In genomic region chr17:15886221-15886620, GRCh38 we compare ENCODE assay signal across 24 cellular contexts. TPM values are rescaled to one million over a fixed set of nuclear protein-coding genes. Genes with fewer than 3 reads are reported as not detected.
DNase-seq lines count a peak whose midpoint lies in the region; ATAC-seq and TF ChIP-seq lines count a peak whose summit lies in the region.
"Had no signal": no experiment of that assay in that cellular context is flagged by ENCODE, and none has a peak within 500 bp of the region (broad histone marks: within the 10 kb centered on the region; RNA-seq: fewer than 3 reads in every experiment).

No MANE protein-coding gene starts in this region.

- CTCF ChIA-PET in activated CD4-positive, alpha-beta T cell treated with anti-CD3 and anti-CD28 coated beads, Interleukin-2, amount 10 ng/mL, durations not matched to agents 7 days and 5 days (lab: Charles Lee) = interaction anchor here (0.6 kb wide), 1 partner anchor 646 kb away, joined by 3 read pairs; no protein-coding TSS in a partner anchor

- no peak overlapping the region for H3K4me3 Mint-ChIP-seq in activated CD4-positive, alpha-beta T cell treated with anti-CD3 and anti-CD28 coated beads, Interleukin-2, amount 10 ng/mL, durations not matched to agents 7 days and 5 days
- peak overlapping the region; percentile 25 for H3K4me3 Mint-ChIP-seq in activated naive CD8-positive, alpha-beta T cell treated with anti-CD3 and anti-CD28 coated beads, Interleukin-2, amount 10 ng/mL, durations not matched to agents 7 days and 5 days
- H3K4me3 Mint-ChIP-seq in natural killer cell treated with Interleukin-12 subunit alpha and Interleukin-12 subunit beta and Interleukin-15 and Interleukin-18, amount 100 ng/mL, for 72 hours = peak overlapping the region; percentile 48
- H3K4me3 Mint-ChIP-seq: activated naive CD4-positive, alpha-beta T cell treated with anti-CD3 and anti-CD28 coated beads for 36 hours; stimulated activated memory B cell treated with anti-CD40 and anti-IgM and Interleukin-4, amounts not matched to agents 10 μg/mL and 1 μg/mL and 100 μg/mL, for 72 hours had no signal

- peaks cover 3% of the 10 kb centered on the region for H3K27me3 Mint-ChIP-seq in activated CD4-positive, alpha-beta T cell treated with anti-CD3 and anti-CD28 coated beads, Interleukin-2, amount 10 ng/mL, durations not matched to agents 7 days and 5 days
- H3K27me3 Mint-ChIP-seq in activated naive CD8-positive, alpha-beta T cell treated with anti-CD3 and anti-CD28 coated beads, Interleukin-2, amount 10 ng/mL, durations not matched to agents 7 days and 5 days = no peaks in the 10 kb centered on the region
- H3K27me3 Mint-ChIP-seq in natural killer cell treated with Interleukin-12 subunit alpha and Interleukin-12 subunit beta and Interleukin-15 and Interleukin-18, amount 100 ng/mL, for 72 hours = no peaks in the 10 kb centered on the region
- H3K27me3 Mint-ChIP-seq: CD4-positive, alpha-beta memory T cell; T-cell had no signal

- no peaks in the 10 kb centered on the region for H3K9me3 Mint-ChIP-seq in activated CD4-positive, alpha-beta T cell treated with anti-CD3 and anti-CD28 coated beads, Interleukin-2, amount 10 ng/mL, durations not matched to agents 7 days and 5 days
- H3K9me3 Mint-ChIP-seq in activated naive CD8-positive, alpha-beta T cell treated with anti-CD3 and anti-CD28 coated beads, Interleukin-2, amount 10 ng/mL, durations not matched to agents 7 days and 5 days = no peaks in the 10 kb centered on the region
- H3K9me3 Mint-ChIP-seq in natural killer cell treated with Interleukin-12 subunit alpha and Interleukin-12 subunit beta and Interleukin-15 and Interleukin-18, amount 100 ng/mL, for 72 hours = no peaks in the 10 kb centered on the region
- H3K9me3 Mint-ChIP-seq: activated naive CD4-positive, alpha-beta T cell treated with anti-CD3 and anti-CD28 coated beads for 36 hours; stimulated activated memory B cell treated with anti-CD40 and anti-IgM and Interleukin-4, amounts not matched to agents 10 μg/mL and 1 μg/mL and 100 μg/mL, for 72 hours; T-cell had no signal

- H3K27ac Mint-ChIP-seq in activated CD4-positive, alpha-beta T cell treated with anti-CD3 and anti-CD28 coated beads, Interleukin-2, amount 10 ng/mL, durations not matched to agents 7 days and 5 days = peak overlapping the region; percentile 87
- peak overlapping the region; percentile 88 for H3K27ac Mint-ChIP-seq in activated naive CD8-positive, alpha-beta T cell treated with anti-CD3 and anti-CD28 coated beads, Interleukin-2, amount 10 ng/mL, durations not matched to agents 7 days and 5 days
- H3K27ac Mint-ChIP-seq in natural killer cell treated with Interleukin-12 subunit alpha and Interleukin-12 subunit beta and Interleukin-15 and Interleukin-18, amount 100 ng/mL, for 72 hours = peak overlapping the region in 1 of 2 donors; percentile 10
- H3K27ac Mint-ChIP-seq: activated naive CD4-positive, alpha-beta T cell treated with anti-CD3 and anti-CD28 coated beads for 36 hours; stimulated activated memory B cell treated with anti-CD40 and anti-IgM and Interleukin-4, amounts not matched to agents 10 μg/mL and 1 μg/mL and 100 μg/mL, for 72 hours had no signal

- no peaks in the 10 kb centered on the region for H4K20me1 ChIP-seq in Loucy (ENCODE audit: insufficient read depth, low read length, poor library complexity, severe bottlenecking)

- ATAC-seq in activated naive CD8-positive, alpha-beta T cell treated with anti-CD3 and anti-CD28 coated beads, Interleukin-2, amount 10 ng/mL, durations not matched to agents 7 days and 5 days (ENCODE audit: low read depth) = no peak
- no peak for ATAC-seq in natural killer cell treated with Interleukin-12 subunit alpha and Interleukin-12 subunit beta and Interleukin-15 and Interleukin-18, amount 100 ng/mL, for 72 hours
- ATAC-seq in GM18861 (IDR thresholded peaks at IDR 0.05; ENCODE audit: unreplicated experiment) = no peak
- no peak for ATAC-seq in GM18502 (IDR thresholded peaks at IDR 0.05; ENCODE audit: poor library complexity, unreplicated experiment)
- ATAC-seq: A549; mucosa of descending colon; stimulated activated memory B cell treated with anti-CD40 and anti-IgM and Interleukin-4, amounts not matched to agents 10 μg/mL and 1 μg/mL and 100 μg/mL, for 72 hours had no signal

- H3K4me1 Mint-ChIP-seq in activated CD4-positive, alpha-beta T cell treated with anti-CD3 and anti-CD28 coated beads, Interleukin-2, amount 10 ng/mL, durations not matched to agents 7 days and 5 days = peaks cover 20% of the 10 kb centered on the region
- peaks cover 22% of the 10 kb centered on the region for H3K4me1 Mint-ChIP-seq in activated naive CD8-positive, alpha-beta T cell treated with anti-CD3 and anti-CD28 coated beads, Interleukin-2, amount 10 ng/mL, durations not matched to agents 7 days and 5 days
- H3K4me1 Mint-ChIP-seq in natural killer cell treated with Interleukin-12 subunit alpha and Interleukin-12 subunit beta and Interleukin-15 and Interleukin-18, amount 100 ng/mL, for 72 hours (ENCODE audit: low read depth in 2 of 2) = peaks cover 14 to 19% of the 10 kb centered on the region in 2 donors

- H3K4me2 ChIP-seq in Loucy (ENCODE audit: low read depth, low read length, poor library complexity, severe bottlenecking) = no peak overlapping the region
- H3K4me2 ChIP-seq: A549 had no signal

- H3K4me1 ChIP-seq in Loucy (ENCODE audit: insufficient read depth, low read length, poor library complexity, severe bottlenecking) = peaks cover 6% of the 10 kb centered on the region
- H3K4me1 ChIP-seq: breast epithelium, suprapubic skin had no signal

- H3K9me2 ChIP-seq in Loucy (replicated peaks; ENCODE audit: low read depth, low read length) = no peaks in the 10 kb centered on the region

- H3K79me2 ChIP-seq in Loucy (ENCODE audit: insufficient read depth, low read length) = no peaks in the 10 kb centered on the region

- H3K9me3 ChIP-seq in Loucy (ENCODE audit: insufficient read depth, low read depth, low read length) = no peaks in the 10 kb centered on the region
- H3K9me3 ChIP-seq: A549, breast epithelium, mucosa of descending colon, ovary, suprapubic skin, upper lobe of left lung had no signal

- H3F3A ChIP-seq in Loucy (ENCODE audit: low read depth) = no peaks in the 10 kb centered on the region

- H3K9ac ChIP-seq in Loucy (ENCODE audit: low read depth, low read length, poor library complexity, severe bottlenecking) = no peak overlapping the region

- no peaks in the 10 kb centered on the region for H3K36me3 ChIP-seq in Loucy (ENCODE audit: insufficient read depth, low read length)
- H3K36me3 ChIP-seq: breast epithelium, ovary, suprapubic skin, upper lobe of left lung had no signal

- H3K36me3 Mint-ChIP-seq in activated CD4-positive, alpha-beta T cell treated with anti-CD3 and anti-CD28 coated beads, Interleukin-2, amount 10 ng/mL, durations not matched to agents 7 days and 5 days (ENCODE audit: low read depth) = no peaks in the 10 kb centered on the region
- peaks cover 1% of the 10 kb centered on the region for H3K36me3 Mint-ChIP-seq in activated naive CD8-positive, alpha-beta T cell treated with anti-CD3 and anti-CD28 coated beads, Interleukin-2, amount 10 ng/mL, durations not matched to agents 7 days and 5 days
- no peaks in the 10 kb centered on the region for H3K36me3 Mint-ChIP-seq in natural killer cell treated with Interleukin-12 subunit alpha and Interleukin-12 subunit beta and Interleukin-15 and Interleukin-18, amount 100 ng/mL, for 72 hours
- H3K36me3 Mint-ChIP-seq: CD4-positive, alpha-beta memory T cell; stimulated activated memory B cell treated with anti-CD40 and anti-IgM and Interleukin-4, amounts not matched to agents 10 μg/mL and 1 μg/mL and 100 μg/mL, for 72 hours; T-cell had no signal

- no peak for TF ChIP-seq CTCF in Loucy (conservative IDR thresholded peaks at IDR 0.05; ENCODE audit: low read length)

- H2AFZ ChIP-seq in Loucy (ENCODE audit: low read length) = 0 out of 2 replicates have a peak overlapping the region, but pooled peaks have one; percentile 12

- POLR2A ChIA-PET in activated CD4-positive, alpha-beta T cell treated with anti-CD3 and anti-CD28 coated beads, Interleukin-2, amount 10 ng/mL, durations not matched to agents 7 days and 5 days (lab: Charles Lee) = no interaction called here
- POLR2A ChIA-PET in activated naive CD8-positive, alpha-beta T cell treated with anti-CD3 and anti-CD28 coated beads, Interleukin-2, amount 10 ng/mL, durations not matched to agents 7 days and 5 days (lab: Charles Lee) = no interaction called here

- no peaks in the 10 kb centered on the region for H3K27me3 ChIP-seq in Loucy (ENCODE audit: insufficient read depth, low read length, poor library complexity, severe bottlenecking)
- H3K27me3 ChIP-seq: breast epithelium, ovary, suprapubic skin, upper lobe of left lung had no signal

- H3K4me3 ChIP-seq in Loucy (ENCODE audit: low read length, poor library complexity, severe bottlenecking) = no peak overlapping the region
- H3K4me3 ChIP-seq: A549, breast epithelium, mucosa of descending colon, ovary, suprapubic skin, upper lobe of left lung had no signal

- no peak for DNase-seq in activated CD4-positive, alpha-beta T cell treated with anti-CD3 and anti-CD28 coated beads, Interleukin-2, amount 10 ng/mL, durations not matched to agents 7 days and 5 days
- DNase-seq in activated CD4-positive, alpha-beta T cell treated with anti-CD3 and anti-CD28 coated beads for 4 hours = no peak
- no peak for DNase-seq in activated naive CD8-positive, alpha-beta T cell treated with anti-CD3 and anti-CD28 coated beads, Interleukin-2, amount 10 ng/mL, durations not matched to agents 7 days and 5 days
- DNase-seq in natural killer cell treated with Interleukin-12 subunit alpha and Interleukin-12 subunit beta and Interleukin-15 and Interleukin-18, amount 100 ng/mL, for 72 hours (ENCODE audit: low spot score) = no peak
- DNase-seq in NCI-H1694 (lab: John Stamatoyannopoulos, UW) = no peak
- DNase-seq: activated CD4-positive, alpha-beta T cell treated with anti-CD3 and anti-CD28 coated beads for 1 hour; CD4-positive, alpha-beta memory T cell; foreskin melanocyte; GOT3; kidney glomerular epithelial cell; mucosa of descending colon; NCI-H1694 treated with DMSO at 0.1 percent for 48 hours; NCI-H82; ovary had no signal

RNA-seq across cellular contexts. Expression of gene ADORA2B, which starts 58.7 kb away (rescaled TPM):
- total RNA-seq in activated CD4-positive, alpha-beta T cell treated with anti-CD3 and anti-CD28 coated beads, Interleukin-2, amount 10 ng/mL, durations not matched to agents 7 days and 5 days = under 1 TPM; 0.25 to 0.29 TPM
- 1 to 10 TPM; 4.1 to 4.2 TPM for total RNA-seq in activated naive CD8-positive, alpha-beta T cell treated with anti-CD3 and anti-CD28 coated beads, Interleukin-2, amount 10 ng/mL, durations not matched to agents 7 days and 5 days
- total RNA-seq in natural killer cell treated with Interleukin-12 subunit alpha and Interleukin-12 subunit beta and Interleukin-15 and Interleukin-18, amount 100 ng/mL, for 72 hours = 1 to 10 TPM in 1 of 2 donors, under 1 TPM in 1; 0.95 to 3.2 TPM
